Comparison of ENCODE assay signal across 9 cellular contexts in genomic region chr3:69085543-69086132, GRCh38. TPM values are rescaled to one million over a fixed set of nuclear protein-coding genes. Genes with fewer than 3 reads are reported as not detected.
DNase-seq lines count a peak whose midpoint lies in the region; ATAC-seq, FAIRE-seq and TF ChIP-seq lines count a peak whose summit lies in the region.
"Had no signal": no experiment of that assay in that cellular context is flagged by ENCODE, and none has a peak within 500 bp of the region (broad histone marks: within the 10 kb centered on the region; RNA-seq: fewer than 3 reads in every experiment).

No MANE protein-coding gene starts in this region.

- DNase-seq in Caco-2 (peak in 1 of 2 experiments; percentile 9), K562 (ENCODE audit: extremely low read depth in 1 of 4, low spot score in 3 of 4) (peak in 3 of 4 experiments; percentile 15 to 31 (median 16)), SKM-1 (lab: John Stamatoyannopoulos, UW; ENCODE audit: unreplicated experiment) (no peak)

- peak overlapping the region; percentile 57 for H3K27ac Mint-ChIP-seq in Caco-2 (ENCODE audit: unreplicated experiment)

- H3K27me3 ChIP-seq in Caco-2 (replicated peaks; ENCODE audit: control insufficient read depth, insufficient read depth, low read length) (no peaks in the 10 kb centered on the region), K562 (ENCODE audit: control insufficient read depth in 2 of 2, insufficient read depth in 2 of 2, low read length in 2 of 2) (no peaks in the 10 kb centered on the region), iPS-20b (ENCODE audit: insufficient read depth, low read length) (0 out of 2 replicates have a peak, but pooled peaks cover 4% of the 10 kb centered on the region), skeletal muscle satellite cell (ENCODE audit: control insufficient read depth, insufficient read depth, low read length) (no peaks in the 10 kb centered on the region)

- no peak for TF ChIP-seq RAD21 in K562 (CRISPR knock-in tag; conservative IDR thresholded peaks at IDR 0.05 in 1 of 2, IDR thresholded peaks at IDR 0.05 in 1 of 2)

- intact Hi-C loops in Caco-2 (cut with micrococcal nuclease; ENCODE audit: unreplicated experiment) (no loop called here), K562 (cut with micrococcal nuclease) (loop anchor here (2.0 kb wide), 1 partner anchor 73 kb away; the partner anchor contains the start of gene EOGT)

- H3K9ac ChIP-seq in K562 (ENCODE audit: insufficient read depth in 1 of 2, low read depth in 2 of 2, low read length in 2 of 2) (peak overlapping the region; percentile 75 to 94), iPS-20b (ENCODE audit: low read depth, low read length) (peak overlapping the region; percentile 76; the same call in 1 of the 2 replicates), skeletal muscle satellite cell (ENCODE audit: low read depth, low read length) (peak overlapping the region; percentile 95)

- CTCF ChIA-PET in Caco-2 (lab: Charles Lee) (no interaction called here), K562 (lab: Yijun Ruan, JAX; ENCODE audit: low intra/inter-chr PET ratio) (no interaction called here)

- peaks cover 11% of the 10 kb centered on the region for H3K4me1 ChIP-seq in Caco-2
- peaks cover 9 to 36% of the 10 kb centered on the region in 2 experiments for H3K4me1 ChIP-seq in K562 (replicated peaks in 1 of 2; ENCODE audit: control insufficient read depth in 2 of 2, insufficient read depth in 2 of 2, low read length in 2 of 2)
- H3K4me1 ChIP-seq in iPS-20b (ENCODE audit: insufficient read depth, low read length) = peaks cover 27% of the 10 kb centered on the region
- H3K4me1 ChIP-seq in skeletal muscle satellite cell (ENCODE audit: control insufficient read depth, insufficient read depth, low read length) = peaks cover 73% of the 10 kb centered on the region

- no peaks in the 10 kb centered on the region for H3K9me3 Mint-ChIP-seq in Caco-2 (ENCODE audit: unreplicated experiment)

- peak overlapping the region; percentile 93 for H3K4me2 ChIP-seq in K562 (ENCODE audit: insufficient read depth, low read length)
- H3K4me2 ChIP-seq in skeletal muscle satellite cell (ENCODE audit: low read length) = peak overlapping the region; percentile 86

- POLR2A ChIA-PET in Caco-2 (lab: Charles Lee) = interaction anchor here (0.6 kb wide), 1 partner anchor 1101 kb away, joined by 3 read pairs; no protein-coding TSS in a partner anchor
- POLR2A ChIA-PET in K562 (lab: Yijun Ruan, JAX) = interaction anchor here (1.1 kb wide), 1 partner anchor 33 kb away, joined by 3 read pairs; no protein-coding TSS in a partner anchor

- H3K27me3 Mint-ChIP-seq in Caco-2 (ENCODE audit: insufficient read depth, unreplicated experiment) = no peaks in the 10 kb centered on the region

- H3K9me3 ChIP-seq in Caco-2 (no peaks in the 10 kb centered on the region), KOPT-K1 (ENCODE audit: insufficient read depth, low read length, poor library complexity, severe bottlenecking) (no peaks in the 10 kb centered on the region), K562 (replicated peaks; ENCODE audit: control insufficient read depth, insufficient read depth, low read depth, low read length) (no peaks in the 10 kb centered on the region), iPS-20b (ENCODE audit: insufficient read depth, low read depth, low read length) (no peaks in the 10 kb centered on the region), skeletal muscle satellite cell (replicated peaks; ENCODE audit: low read length) (no peaks in the 10 kb centered on the region)

- peak; percentile 59 for ATAC-seq in K562
- ATAC-seq in GM21619 (IDR thresholded peaks at IDR 0.05; ENCODE audit: unreplicated experiment) = no peak
- no peak for ATAC-seq in HG02885 (IDR thresholded peaks at IDR 0.05; ENCODE audit: poor library complexity, unreplicated experiment)

- peaks cover 32% of the 10 kb centered on the region for H3K4me1 Mint-ChIP-seq in Caco-2 (ENCODE audit: low read depth, unreplicated experiment)

- H3K27ac ChIP-seq in KOPT-K1 (ENCODE audit: low read depth, low read length, poor library complexity, severe bottlenecking) (peak overlapping the region; percentile 75), K562 (ENCODE audit: extremely low read depth, low read depth, low read length) (peak overlapping the region; percentile 56), iPS-20b (ENCODE audit: low read length) (no peak overlapping the region)

- TF ChIP-seq CTCF in Caco-2 (IDR thresholded peaks at IDR 0.05; ENCODE audit: insufficient read depth in 1 of 2, low read depth in 1 of 2, low read length in 1 of 2, severe bottlenecking in 1 of 2, unreplicated experiment in 1 of 2) (no peak), K562 (IDR thresholded peaks at IDR 0.05 in 2 of 3, conservative IDR thresholded peaks at IDR 0.05 in 1 of 3; ENCODE audit: insufficient read depth in 2 of 3, low read depth in 1 of 3, low read length in 3 of 3) (no peak)

- H2AFZ ChIP-seq in K562 (ENCODE audit: low read depth, low read length) = peak overlapping the region; percentile 95

- no peaks in the 10 kb centered on the region for H3K36me3 Mint-ChIP-seq in Caco-2 (ENCODE audit: insufficient read depth, unreplicated experiment)

- in situ Hi-C loops in K562 (cut with MboI) = no loop called here

- no peaks in the 10 kb centered on the region for H4K20me1 ChIP-seq in K562 (replicated peaks; ENCODE audit: control insufficient read depth, insufficient read depth, low read length)

- no peak for FAIRE-seq in K562 (lab: Jason Lieb, UNC)
- FAIRE-seq: TTC549 had no signal

- H3K4me3 Mint-ChIP-seq in Caco-2 (ENCODE audit: unreplicated experiment) = peak overlapping the region; percentile 85

- BruUV-seq in Caco-2 (replicated peaks; lab: Mats Ljungman, UMichigan) (no TSS peak), K562 (replicated peaks; lab: Mats Ljungman, UMichigan) (no TSS peak)

- no peaks in the 10 kb centered on the region for H3K9me1 ChIP-seq in K562 (ENCODE audit: control insufficient read depth, insufficient read depth, low read length)

- under 1% methylated on average over 10 of the region's 10 CpGs for WGBS in K562 (ENCODE audit: insufficient coverage, low coverage, missing lambda C conversion rate)

- no peak for TF ChIP-seq POLR2A in K562 (conservative IDR thresholded peaks at IDR 0.05)

- peaks cover 18% of the 10 kb centered on the region for H3K79me2 ChIP-seq in K562 (ENCODE audit: control insufficient read depth, insufficient read depth, low read length)

- H3K36me3 ChIP-seq in Caco-2 (ENCODE audit: control insufficient read depth, insufficient read depth, low read length) = no peaks in the 10 kb centered on the region
- peaks cover 9% of the 10 kb centered on the region for H3K36me3 ChIP-seq in KOPT-K1 (ENCODE audit: insufficient read depth, low read length)
- no peaks in the 10 kb centered on the region for H3K36me3 ChIP-seq in K562 (ENCODE audit: control insufficient read depth, insufficient read depth, low read length)
- no peaks in the 10 kb centered on the region for H3K36me3 ChIP-seq in iPS-20b (ENCODE audit: insufficient read depth, low read depth, low read length)
- peaks cover 12% of the 10 kb centered on the region for H3K36me3 ChIP-seq in skeletal muscle satellite cell (ENCODE audit: insufficient read depth, low read length)

- H3K4me3 ChIP-seq in Caco-2 (ENCODE audit: low read depth, low read length) = peak overlapping the region; percentile 92
- H3K4me3 ChIP-seq in K562 = peak overlapping the region; percentile 88
- H3K4me3 ChIP-seq in iPS-20b (ENCODE audit: low read length) = peak overlapping the region; percentile 81
- H3K4me3 ChIP-seq in skeletal muscle satellite cell (ENCODE audit: low read length) = peak overlapping the region; percentile 92

- TF ChIP-seq EP300 in K562 (IDR thresholded peaks at IDR 0.05; ENCODE audit: low read length) = no peak

RNA-seq across cellular contexts. Expression of gene ARL6IP5, which starts 0.9 kb away (rescaled TPM):
- total RNA-seq in Caco-2 (2022) (31.2 and 32.1 TPM in 2 replicates), K562 (2014; rRNA removed) (11.3 and 11.9 TPM in 2 replicates), K562 (2014; rRNA removed; fragmentation: Illumina TruSeq; extraction: Trizol) (12.7 and 13.0 TPM in 2 replicates), K562 (2015; rRNA removed; fragmentation: Illumina TruSeq; extraction: Trizol) (9.4 and 10.7 TPM in 2 replicates), K562 (2021) (11.5 and 15.2 TPM in 2 replicates)
- 6.7 and 11.2 TPM in 2 replicates for total RNA-seq in K562 (2011; cell fraction: chromatin; rRNA removed; ENCODE audit: low replicate concordance)
- total RNA-seq in K562 (2011; cell fraction: nucleolus; rRNA removed) = 10.8 TPM in 2 replicates
- 14.4 and 14.6 TPM in 2 replicates for total RNA-seq in K562 (2011; cell fraction: nucleoplasm; rRNA removed)
- polyA plus RNA-seq in K562 (2011; rRNA removed) (21.5 and 22.0 TPM in 2 replicates), K562 (2014; fragmentation: Illumina TruSeq; extraction: Trizol) (16.8 and 20.6 TPM in 2 replicates), K562 (2014; fragmentation: Nextera tagmentation; extraction: Ambion mirVana) (10 to 100 TPM; 51.8 to 54.0 TPM), K562 (2014; rRNA removed) (10.3 and 14.6 TPM in 2 replicates)
- 22.4 and 25.0 TPM in 2 replicates for polyA plus RNA-seq in K562 (2011; cell fraction: cytosol; rRNA removed)
- polyA plus RNA-seq in K562 (2011; cell fraction: nucleus; rRNA removed) = 3.3 and 6.6 TPM in 2 replicates
- 16.2 and 23.1 TPM in 2 replicates for polyA plus RNA-seq in K562 (2012)
- polyA minus RNA-seq in K562 (2011; rRNA and poly(A)+ RNA removed) = 21.9 and 23.0 TPM in 2 replicates
- 11.2 and 13.1 TPM in 2 replicates for polyA minus RNA-seq in K562 (2011; cell fraction: cytosol; rRNA and poly(A)+ RNA removed)
- polyA minus RNA-seq in K562 (2011; cell fraction: nucleus; rRNA and poly(A)+ RNA removed) = 1.3 and 3.7 TPM in 2 replicates
- 69.2 and 73.0 TPM in 2 replicates for total RNA-seq in skeletal muscle satellite cell (2012; rRNA removed)

RNA-seq across cellular contexts. Expression of gene UBA3, which starts 5.5 kb away (rescaled TPM):
- total RNA-seq in Caco-2 (2022) (45.7 and 49.6 TPM in 2 replicates), K562 (2014; rRNA removed) (23.2 and 28.9 TPM in 2 replicates), K562 (2014; rRNA removed; fragmentation: Illumina TruSeq; extraction: Trizol) (35.4 and 40.9 TPM in 2 replicates), K562 (2015; rRNA removed; fragmentation: Illumina TruSeq; extraction: Trizol) (33.9 and 38.6 TPM in 2 replicates), K562 (2021) (31.2 and 33.8 TPM in 2 replicates)
- 34.9 and 77.4 TPM in 2 replicates for total RNA-seq in K562 (2011; cell fraction: chromatin; rRNA removed; ENCODE audit: low replicate concordance)
- 20.9 and 22.8 TPM in 2 replicates for total RNA-seq in K562 (2011; cell fraction: nucleolus; rRNA removed)
- total RNA-seq in K562 (2011; cell fraction: nucleoplasm; rRNA removed) = 42.0 and 48.9 TPM in 2 replicates
- polyA plus RNA-seq in K562 (2011; rRNA removed) (42.5 and 58.2 TPM in 2 replicates), K562 (2014; fragmentation: Illumina TruSeq; extraction: Trizol) (30.7 and 45.2 TPM in 2 replicates), K562 (2014; fragmentation: Nextera tagmentation; extraction: Ambion mirVana) (10 to 100 TPM; 58.3 to 80.0 TPM), K562 (2014; rRNA removed) (36.7 and 42.0 TPM in 2 replicates)
- 11.9 and 19.8 TPM in 2 replicates for polyA plus RNA-seq in K562 (2011; cell fraction: cytosol; rRNA removed)
- polyA plus RNA-seq in K562 (2011; cell fraction: nucleus; rRNA removed) = 37.5 and 53.9 TPM in 2 replicates
- polyA plus RNA-seq in K562 (2012) = 28.0 and 29.6 TPM in 2 replicates
- 28.8 and 29.4 TPM in 2 replicates for polyA minus RNA-seq in K562 (2011; rRNA and poly(A)+ RNA removed)
- polyA minus RNA-seq in K562 (2011; cell fraction: cytosol; rRNA and poly(A)+ RNA removed) = 9.5 and 9.9 TPM in 2 replicates
- 24.2 and 38.8 TPM in 2 replicates for polyA minus RNA-seq in K562 (2011; cell fraction: nucleus; rRNA and poly(A)+ RNA removed)
- 44.1 and 56.8 TPM in 2 replicates for total RNA-seq in skeletal muscle satellite cell (2012; rRNA removed)

RNA-seq across cellular contexts. Expression of gene TMF1, which starts 33.5 kb away (rescaled TPM):
- total RNA-seq in Caco-2 (2022) = 30.2 and 35.0 TPM in 2 replicates
- total RNA-seq in K562 (2011; cell fraction: chromatin; rRNA removed; ENCODE audit: low replicate concordance) = 20.0 and 109 TPM in 2 replicates
- total RNA-seq in K562 (2011; cell fraction: nucleolus; rRNA removed) = 13.7 and 18.2 TPM in 2 replicates
- total RNA-seq in K562 (2011; cell fraction: nucleoplasm; rRNA removed) = 20.6 and 33.0 TPM in 2 replicates
- 7.1 and 9.5 TPM in 2 replicates for total RNA-seq in K562 (2014; rRNA removed)
- total RNA-seq in K562 (2014; rRNA removed; fragmentation: Illumina TruSeq; extraction: Trizol) = 13.9 and 18.6 TPM in 2 replicates
- total RNA-seq in K562 (2015; rRNA removed; fragmentation: Illumina TruSeq; extraction: Trizol) = 11.2 and 13.7 TPM in 2 replicates
- total RNA-seq in K562 (2021) = 10.9 and 12.3 TPM in 2 replicates
- polyA plus RNA-seq in K562 (2011; rRNA removed) = 11.3 and 11.8 TPM in 2 replicates
- polyA plus RNA-seq in K562 (2011; cell fraction: cytosol; rRNA removed) = 2.1 and 3.2 TPM in 2 replicates
- 9.1 and 10.1 TPM in 2 replicates for polyA plus RNA-seq in K562 (2011; cell fraction: nucleus; rRNA removed)
- polyA plus RNA-seq in K562 (2012) = 6.7 and 10.2 TPM in 2 replicates
- polyA plus RNA-seq in K562 (2014; fragmentation: Illumina TruSeq; extraction: Trizol) = 8.9 and 10.3 TPM in 2 replicates
- 1 to 10 TPM; 3.1 to 3.7 TPM for polyA plus RNA-seq in K562 (2014; fragmentation: Nextera tagmentation; extraction: Ambion mirVana)
- 6.2 and 7.2 TPM in 2 replicates for polyA plus RNA-seq in K562 (2014; rRNA removed)
- 23.0 and 37.6 TPM in 2 replicates for polyA minus RNA-seq in K562 (2011; rRNA and poly(A)+ RNA removed)
- 9.6 and 10.0 TPM in 2 replicates for polyA minus RNA-seq in K562 (2011; cell fraction: cytosol; rRNA and poly(A)+ RNA removed)
- 13.1 and 18.0 TPM in 2 replicates for polyA minus RNA-seq in K562 (2011; cell fraction: nucleus; rRNA and poly(A)+ RNA removed)
- total RNA-seq in skeletal muscle satellite cell (2012; rRNA removed) = 28.8 and 32.2 TPM in 2 replicates

RNA-seq across cellular contexts. Expression of gene LMOD3, which starts 36.8 kb away (rescaled TPM):
- total RNA-seq in Caco-2 (2022) = not detected in 2 replicates
- not detected in 2 replicates for total RNA-seq in K562 (2011; cell fraction: chromatin; rRNA removed; ENCODE audit: low replicate concordance)
- total RNA-seq in K562 (2011; cell fraction: nucleolus; rRNA removed) = not detected in 2 replicates
- not detected in 2 replicates for total RNA-seq in K562 (2011; cell fraction: nucleoplasm; rRNA removed)
- not detected in 2 replicates for total RNA-seq in K562 (2014; rRNA removed)
- total RNA-seq in K562 (2014; rRNA removed; fragmentation: Illumina TruSeq; extraction: Trizol) = not detected in 2 replicates
- not detected in 2 replicates for total RNA-seq in K562 (2015; rRNA removed; fragmentation: Illumina TruSeq; extraction: Trizol)
- total RNA-seq in K562 (2021) = not detected in 2 replicates
- polyA plus RNA-seq in K562 (2011; rRNA removed) = not detected in 2 replicates
- polyA plus RNA-seq in K562 (2011; cell fraction: cytosol; rRNA removed) = not detected in 2 replicates
- polyA plus RNA-seq in K562 (2011; cell fraction: nucleus; rRNA removed) = not detected in 2 replicates
- polyA plus RNA-seq in K562 (2012) = 0.03 and 0.10 TPM in 2 replicates
- not detected in 2 replicates for polyA plus RNA-seq in K562 (2014; fragmentation: Illumina TruSeq; extraction: Trizol)
- polyA plus RNA-seq in K562 (2014; fragmentation: Nextera tagmentation; extraction: Ambion mirVana) = under 1 TPM in 1 of 2 experiments, not detected in 1; 0.03 TPM
- polyA plus RNA-seq in K562 (2014; rRNA removed) = not detected in 2 replicates
- polyA minus RNA-seq in K562 (2011; rRNA and poly(A)+ RNA removed) = not detected in 2 replicates
- polyA minus RNA-seq in K562 (2011; cell fraction: cytosol; rRNA and poly(A)+ RNA removed) = not detected in 2 replicates
- not detected in 2 replicates for polyA minus RNA-seq in K562 (2011; cell fraction: nucleus; rRNA and poly(A)+ RNA removed)
- total RNA-seq in skeletal muscle satellite cell (2012; rRNA removed) = 0.25 and 0.66 TPM in 2 replicates
